10 cellular contexts compared by ENCODE assay signal in genomic region chr15:73922186-73923151, GRCh38. TPM values are rescaled to one million over a fixed set of nuclear protein-coding genes. Genes with fewer than 3 reads are reported as not detected.
DNase-seq lines count a peak whose midpoint lies in the region; ATAC-seq and TF ChIP-seq lines count a peak whose summit lies in the region.
"Had no signal": no experiment of that assay in that cellular context is flagged by ENCODE, and none has a peak within 500 bp of the region (broad histone marks: within the 10 kb centered on the region; RNA-seq: fewer than 3 reads in every experiment).

No MANE protein-coding gene starts in this region.

- WGBS in lung, 2 donors = 23 to 38% methylated on average over 19 of the region's 19 CpGs

- H3K4me3 ChIP-seq in cardiac fibroblast (replicated peaks in 1 of 2; ENCODE audit: low read depth in 2 of 2, low read length in 2 of 2) (peak overlapping the region in 1 of 2 donors; percentile 7), lung (no peak overlapping the region)
- H3K4me3 ChIP-seq: pancreas had no signal

- no peaks in the 10 kb centered on the region for H3K36me3 ChIP-seq in lung (ENCODE audit: control insufficient read depth in 2 of 2, insufficient read depth in 2 of 2, low read length in 2 of 2)
- H3K36me3 ChIP-seq: pancreas had no signal

- peaks cover 17% of the 10 kb centered on the region in 2 donors for H3K4me1 ChIP-seq in lung (ENCODE audit: control insufficient read depth in 2 of 2, insufficient read depth in 2 of 2, low read length in 2 of 2)
- H3K4me1 ChIP-seq: pancreas had no signal

- DNase-seq in AG08395 (ENCODE audit: low spot score) (peak; percentile 85), M059J (ENCODE audit: low read depth) (peak; percentile 55), cardiac fibroblast (ENCODE audit: low read depth in 2 of 2) (peak; percentile 81 to 89), lung (ENCODE audit: low spot score) (no peak), NCI-H446 treated with DMSO at 0.1 percent for 48 hours (lab: John Stamatoyannopoulos, UW) (no peak), mucosa of gallbladder (ENCODE audit: low spot score) (no peak)
- DNase-seq in stimulated activated naive CD8-positive, alpha-beta T cell treated with anti-CD3 and anti-CD28 coated beads, Interleukin-15, Interleukin-2, amounts not matched to agents 100 U/mL and 50 U/mL, for 24 hours = no peak
- DNase-seq: activated T-cell treated with anti-CD3 and anti-CD28 coated beads, Interleukin-2, amount 50 U/mL, for 72 hours had no signal

- H3K27me3 ChIP-seq in lung (ENCODE audit: control insufficient read depth, insufficient read depth) = no peaks in the 10 kb centered on the region
- H3K27me3 ChIP-seq: pancreas had no signal

- ATAC-seq in lung (ENCODE audit: insufficient read depth, low FRiP score) = no peak
- no peak for ATAC-seq in HG03045 (IDR thresholded peaks at IDR 0.05; ENCODE audit: unreplicated experiment)
- ATAC-seq in stimulated activated naive CD8-positive, alpha-beta T cell treated with anti-CD3 and anti-CD28 coated beads, Interleukin-15, Interleukin-2, amounts not matched to agents 100 U/mL and 50 U/mL, for 24 hours = no peak
- ATAC-seq: activated T-cell treated with anti-CD3 and anti-CD28 coated beads, Interleukin-2, amount 50 U/mL, for 72 hours; pancreas had no signal

- H3K27ac ChIP-seq in lung (ENCODE audit: low read depth in 1 of 2, low read length in 1 of 2) = peak overlapping the region; percentile 37 to 48
- H3K27ac ChIP-seq: pancreas had no signal

- TF ChIP-seq CTCF in cardiac fibroblast (IDR thresholded peaks at IDR 0.05; ENCODE audit: low read depth, low read length) (no peak), lung (IDR thresholded peaks at IDR 0.05; ENCODE audit: control extremely low read depth, extremely low read depth) (no peak)

- H3K9me3 ChIP-seq in lung (ENCODE audit: control insufficient read depth in 2 of 2, insufficient read depth in 1 of 2, low read length in 1 of 2) = no peaks in the 10 kb centered on the region
- H3K9me3 ChIP-seq: pancreas had no signal

RNA-seq across cellular contexts. Expression of gene LOXL1, which starts 3.8 kb away (rescaled TPM):
- 120 and 189 TPM in 2 replicates for total RNA-seq in M059J (2014; rRNA removed; shearing (Covaris generic))
- total RNA-seq in lung (10 to 100 TPM; 13.1 to 25.3 TPM), mucosa of gallbladder (20.2 TPM)
- 10 to 100 TPM in 1 of 2 donors, 1 to 10 TPM in 1; 9.4 to 15.5 TPM for polyA plus RNA-seq in lung

RNA-seq across cellular contexts. Expression of gene TBC1D21, which starts 49.1 kb away (rescaled TPM):
- total RNA-seq in M059J (2014; rRNA removed; shearing (Covaris generic)) = not detected in 2 replicates
- not detected for total RNA-seq in lung
- polyA plus RNA-seq in lung = not detected
- total RNA-seq in mucosa of gallbladder = not detected
- total RNA-seq: activated T-cell treated with anti-CD3 and anti-CD28 coated beads, Interleukin-2, amount 50 U/mL, for 72 hours; pancreas had no signal
- polyA plus RNA-seq: pancreas had no signal

Comparison
In these comparisons a context has a peak if more than half of its experiments do, and no peak if none do; other contexts are left out.
1. DNase-seq: peak in AG08395 (single experiment), M059J (single experiment) and cardiac fibroblast (2 of 2); none in lung (single experiment), NCI-H446 treated with DMSO at 0.1 percent for 48 hours (single experiment), stimulated activated naive CD8-positive, alpha-beta T cell treated with anti-CD3 and anti-CD28 coated beads, Interleukin-15, Interleukin-2, amounts not matched to agents 100 U/mL and 50 U/mL, for 24 hours (single experiment) and mucosa of gallbladder (single experiment).